Comparison of ENCODE assay signal across 8 cellular contexts in the genomic region with DNA sequence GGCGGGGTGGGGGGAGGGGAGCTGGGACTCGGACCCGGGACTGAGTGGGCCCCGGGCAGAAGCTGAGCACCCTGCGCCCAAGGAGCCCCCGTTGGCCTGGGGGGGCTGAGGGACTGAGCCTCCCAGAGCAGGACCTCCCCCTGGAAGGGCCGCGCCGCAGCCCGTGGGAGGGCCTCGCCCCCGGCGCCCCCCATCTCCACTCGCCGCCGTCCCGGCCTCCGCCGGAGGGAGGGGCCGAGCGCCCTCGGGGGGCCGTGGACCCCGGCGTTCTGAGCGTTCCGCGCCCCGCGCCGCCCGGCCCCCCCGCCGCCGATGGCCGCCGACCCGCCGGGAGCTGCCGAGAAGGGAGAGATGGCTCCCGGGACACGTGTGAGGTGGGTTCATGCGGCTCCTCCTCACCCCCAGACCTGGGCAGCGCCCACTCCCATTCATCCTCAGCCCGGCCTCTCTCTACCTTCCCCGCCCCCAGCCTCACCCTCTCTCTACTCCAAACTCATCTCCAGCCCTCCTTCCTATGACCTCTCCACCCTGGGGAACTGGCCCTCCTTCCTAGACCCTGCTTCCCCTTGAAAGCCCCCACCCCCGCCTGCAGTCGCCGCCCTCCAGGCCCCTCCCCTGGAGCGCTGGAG. TPM values are rescaled to one million over a fixed set of nuclear protein-coding genes. Genes with fewer than 3 reads are reported as not detected.
DNase-seq lines count a peak whose midpoint lies in the region; ATAC-seq, FAIRE-seq and TF ChIP-seq lines count a peak whose summit lies in the region.

No MANE protein-coding gene starts in this region.

- ATAC-seq in HG03045 (IDR thresholded peaks at IDR 0.05; ENCODE audit: unreplicated experiment): no peak
- ATAC-seq in HG03565 (IDR thresholded peaks at IDR 0.05; ENCODE audit: unreplicated experiment): no peak

- H4K91ac ChIP-seq in trophoblast cell (ENCODE audit: low read depth, low read length): peak overlapping the region; percentile 96

- peaks cover 9% of the 10 kb centered on the region for H3K79me2 ChIP-seq in trophoblast cell (ENCODE audit: control insufficient read depth, insufficient read depth, low read length, poor library complexity)
- H3K79me2 ChIP-seq in MM.1S (ENCODE audit: low read length): peaks cover 3% of the 10 kb centered on the region; the same call in 1 of the 2 replicates

- no peak for TF ChIP-seq CTCF in esophagus muscularis mucosa (IDR thresholded peaks at IDR 0.05)
- no peak for TF ChIP-seq CTCF in MM.1S (IDR thresholded peaks at IDR 0.05; ENCODE audit: low read length)

- H3K4me3 ChIP-seq in SJSA1: peak overlapping the region; percentile 57
- peak overlapping the region; percentile 62 to 83 (median 76) for H3K4me3 ChIP-seq in esophagus muscularis mucosa
- peak overlapping the region; percentile 82 for H3K4me3 ChIP-seq in trophoblast cell (ENCODE audit: low read depth, low read length)
- H3K4me3 ChIP-seq in MM.1S (ENCODE audit: low read length): no peak overlapping the region

- intact Hi-C loops in esophagus muscularis mucosa (cut with DNase I): no loop called here

- H3K4ac ChIP-seq in trophoblast cell (ENCODE audit: low read depth, low read length): peak overlapping the region; percentile 82

- H3K27me3 ChIP-seq in SJSA1 (replicated peaks) (no peaks in the 10 kb centered on the region), esophagus muscularis mucosa (no peaks in the 10 kb centered on the region), trophoblast cell (ENCODE audit: insufficient read depth, low read length) (no peaks in the 10 kb centered on the region), MM.1S (replicated peaks; ENCODE audit: insufficient read depth, low read length) (no peaks in the 10 kb centered on the region)

- 3% methylated on average over 7 of the region's 50 CpGs for WGBS in esophagus muscularis mucosa
- WGBS in trophoblast cell (ENCODE audit: extremely low coverage, insufficient coverage, insufficient read length): no CpG with 5 or more reads among the region's 50 CpGs

- peak overlapping the region; percentile 63 for H4K8ac ChIP-seq in trophoblast cell (ENCODE audit: low read depth, low read length)

- H2BK12ac ChIP-seq in trophoblast cell (ENCODE audit: low read length): no peak overlapping the region

- H2AK5ac ChIP-seq in trophoblast cell (ENCODE audit: low read length): peak overlapping the region; percentile 81

- no peaks in the 10 kb centered on the region for H3K9me2 ChIP-seq in MM.1S (replicated peaks; ENCODE audit: insufficient read depth, low read length)

- H3K23ac ChIP-seq in trophoblast cell (ENCODE audit: low read length): no peak overlapping the region

- H3K4me2 ChIP-seq in trophoblast cell (ENCODE audit: low read length): peak overlapping the region; percentile 84
- no peak overlapping the region for H3K4me2 ChIP-seq in MM.1S (ENCODE audit: low read depth, low read length)

- H3K4me1 ChIP-seq in SJSA1 (replicated peaks): no peaks in the 10 kb centered on the region
- peaks cover 21 to 61% (median 44%) of the 10 kb centered on the region in 4 donors for H3K4me1 ChIP-seq in esophagus muscularis mucosa
- H3K4me1 ChIP-seq in trophoblast cell (ENCODE audit: control insufficient read depth in 1 of 2, insufficient read depth in 2 of 2, low read length in 2 of 2): peaks cover 4 to 5% of the 10 kb centered on the region in 2 experiments
- H3K4me1 ChIP-seq in MM.1S (ENCODE audit: low read length): 0 out of 2 replicates have a peak, but pooled peaks cover 6% of the 10 kb centered on the region

- no peaks in the 10 kb centered on the region for H4K20me1 ChIP-seq in MM.1S (ENCODE audit: insufficient read depth, low read length)

- H3K14ac ChIP-seq in trophoblast cell (ENCODE audit: low read length): peak overlapping the region; percentile 96

- H2BK120ac ChIP-seq in trophoblast cell (ENCODE audit: insufficient read depth, low read length, poor library complexity): peak overlapping the region; percentile 63

- H3K9ac ChIP-seq in trophoblast cell (ENCODE audit: low read length) (peak overlapping the region; percentile 84), MM.1S (ENCODE audit: low read length) (no peak overlapping the region)

- FAIRE-seq in GM12892 (lab: Jason Lieb, UNC): no peak

- H4K12ac ChIP-seq in trophoblast cell (ENCODE audit: low read depth, low read length): peak overlapping the region; percentile 86

- peaks cover 3% of the 10 kb centered on the region; the same call in 1 of the 2 replicates for H3F3A ChIP-seq in MM.1S (ENCODE audit: insufficient read depth, low read length)

- peaks cover 17% of the 10 kb centered on the region for H3K79me1 ChIP-seq in trophoblast cell (ENCODE audit: low read length)

- TF ChIP-seq EP300 in esophagus muscularis mucosa (IDR thresholded peaks at IDR 0.05): no peak

- no peak for DNase-seq in GM12892 (ENCODE audit: insufficient read length)
- no peak for DNase-seq in SJSA1 (ENCODE audit: low read depth in 1 of 2, low spot score in 2 of 2)
- no peak for DNase-seq in esophagus muscularis mucosa (ENCODE audit: extremely low spot score)
- no peak for DNase-seq in trophoblast cell
- DNase-seq in MM.1S: no peak
- no peak for DNase-seq in epidermal melanocyte (ENCODE audit: insufficient read length, low spot score)

- H3K27ac ChIP-seq in SJSA1 (no peak overlapping the region), esophagus muscularis mucosa (replicated peaks in 1 of 4) (peak overlapping the region; percentile 82 to 96 (median 94)), trophoblast cell (ENCODE audit: low read depth, low read length) (peak overlapping the region; percentile 69), MM.1S (ENCODE audit: low read length) (no peak overlapping the region)

- no peaks in the 10 kb centered on the region for H3K9me3 ChIP-seq in SJSA1 (replicated peaks)
- H3K9me3 ChIP-seq in esophagus muscularis mucosa: no peaks in the 10 kb centered on the region
- no peaks in the 10 kb centered on the region for H3K9me3 ChIP-seq in trophoblast cell (ENCODE audit: insufficient read depth, low read depth, low read length)
- H3K9me3 ChIP-seq in MM.1S (replicated peaks; ENCODE audit: insufficient read depth, low read length): no peaks in the 10 kb centered on the region

- peak overlapping the region; percentile 97 for H3K18ac ChIP-seq in trophoblast cell (ENCODE audit: low read length)

- peak overlapping the region; percentile 30 for H2AFZ ChIP-seq in trophoblast cell (ENCODE audit: insufficient read depth, low read length, poor library complexity)
- H2AFZ ChIP-seq in MM.1S (ENCODE audit: low read length): no peak overlapping the region

- H3K36me3 ChIP-seq in SJSA1 (peaks cover 10% of the 10 kb centered on the region), esophagus muscularis mucosa (peaks cover 0 to 36% (median 13%) of the 10 kb centered on the region in 4 donors), trophoblast cell (ENCODE audit: control insufficient read depth in 1 of 2, insufficient read depth in 2 of 2, low read length in 2 of 2) (peaks cover 30 to 36% of the 10 kb centered on the region in 2 experiments), MM.1S (replicated peaks; ENCODE audit: insufficient read depth, low read length) (no peaks in the 10 kb centered on the region)

- peak; percentile 47; the same call in 1 of the 2 replicates for TF ChIP-seq POLR2A in GM12892 (IDR thresholded peaks at IDR 0.05; ENCODE audit: low read depth, low read length)
- TF ChIP-seq POLR2A in esophagus muscularis mucosa (IDR thresholded peaks at IDR 0.05; ENCODE audit: low read depth): no peak

- peak overlapping the region; percentile 70 for H2BK5ac ChIP-seq in trophoblast cell (ENCODE audit: low read depth, low read length, poor library complexity)

RNA-seq across cellular contexts. Expression of gene FBXL19, which starts 0.8 kb away (rescaled TPM):
- 3.3 TPM for polyA plus RNA-seq in GM12892 (2012; ENCODE audit: missing spikeins)
- 7.1 and 8.9 TPM in 2 replicates for total RNA-seq in SJSA1 (2014; rRNA removed; shearing (Covaris generic))
- 10 to 100 TPM; 12.1 to 28.1 (median 17.7) TPM for total RNA-seq in esophagus muscularis mucosa
- 36.4 and 36.8 TPM in 2 replicates for polyA plus RNA-seq in trophoblast cell (2013)

RNA-seq across cellular contexts. Expression of gene ORAI3, which starts 24.7 kb away (rescaled TPM):
- polyA plus RNA-seq in GM12892 (2012; ENCODE audit: missing spikeins): 13.5 TPM
- 8.7 and 9.1 TPM in 2 replicates for total RNA-seq in SJSA1 (2014; rRNA removed; shearing (Covaris generic))
- 10 to 100 TPM; 33.0 to 56.5 (median 45.8) TPM for total RNA-seq in esophagus muscularis mucosa
- polyA plus RNA-seq in trophoblast cell (2013): 14.3 and 15.9 TPM in 2 replicates

RNA-seq across cellular contexts. Expression of gene CTF1, which starts 27.8 kb away (rescaled TPM):
- not detected for polyA plus RNA-seq in GM12892 (2012; ENCODE audit: missing spikeins)
- total RNA-seq in SJSA1 (2014; rRNA removed; shearing (Covaris generic)): 1.3 and 3.5 TPM in 2 replicates
- 10 to 100 TPM in 2 of 4 donors, 1 to 10 TPM in 2; 6.2 to 18.8 (median 10.9) TPM for total RNA-seq in esophagus muscularis mucosa
- 6.0 and 6.4 TPM in 2 replicates for polyA plus RNA-seq in trophoblast cell (2013)

RNA-seq across cellular contexts. Expression of gene BCL7C, which starts 30.3 kb away (rescaled TPM):
- 8.2 TPM for polyA plus RNA-seq in GM12892 (2012; ENCODE audit: missing spikeins)
- total RNA-seq in SJSA1 (2014; rRNA removed; shearing (Covaris generic)): 52.8 and 58.5 TPM in 2 replicates
- 10 to 100 TPM; 42.1 to 57.9 (median 45.5) TPM for total RNA-seq in esophagus muscularis mucosa
- 28.8 TPM in 2 replicates for polyA plus RNA-seq in trophoblast cell (2013)

RNA-seq across cellular contexts. Expression of gene SETD1A, which starts 33.4 kb away (rescaled TPM):
- 4.7 TPM for polyA plus RNA-seq in GM12892 (2012; ENCODE audit: missing spikeins)
- 0.60 and 2.2 TPM in 2 replicates for total RNA-seq in SJSA1 (2014; rRNA removed; shearing (Covaris generic))
- total RNA-seq in esophagus muscularis mucosa: 10 to 100 TPM in 2 of 4 donors, 1 to 10 TPM in 2; 7.1 to 25.4 (median 9.9) TPM
- polyA plus RNA-seq in trophoblast cell (2013): 14.9 and 15.0 TPM in 2 replicates

Comparison
In these comparisons a context has a peak if more than half of its experiments do, and no peak if none do; other contexts are left out.
1. H3K27ac ChIP-seq: peak in esophagus muscularis mucosa (4 of 4) and trophoblast cell (single experiment); none in SJSA1 (single experiment) and MM.1S (single experiment).